In the genomic region with DNA sequence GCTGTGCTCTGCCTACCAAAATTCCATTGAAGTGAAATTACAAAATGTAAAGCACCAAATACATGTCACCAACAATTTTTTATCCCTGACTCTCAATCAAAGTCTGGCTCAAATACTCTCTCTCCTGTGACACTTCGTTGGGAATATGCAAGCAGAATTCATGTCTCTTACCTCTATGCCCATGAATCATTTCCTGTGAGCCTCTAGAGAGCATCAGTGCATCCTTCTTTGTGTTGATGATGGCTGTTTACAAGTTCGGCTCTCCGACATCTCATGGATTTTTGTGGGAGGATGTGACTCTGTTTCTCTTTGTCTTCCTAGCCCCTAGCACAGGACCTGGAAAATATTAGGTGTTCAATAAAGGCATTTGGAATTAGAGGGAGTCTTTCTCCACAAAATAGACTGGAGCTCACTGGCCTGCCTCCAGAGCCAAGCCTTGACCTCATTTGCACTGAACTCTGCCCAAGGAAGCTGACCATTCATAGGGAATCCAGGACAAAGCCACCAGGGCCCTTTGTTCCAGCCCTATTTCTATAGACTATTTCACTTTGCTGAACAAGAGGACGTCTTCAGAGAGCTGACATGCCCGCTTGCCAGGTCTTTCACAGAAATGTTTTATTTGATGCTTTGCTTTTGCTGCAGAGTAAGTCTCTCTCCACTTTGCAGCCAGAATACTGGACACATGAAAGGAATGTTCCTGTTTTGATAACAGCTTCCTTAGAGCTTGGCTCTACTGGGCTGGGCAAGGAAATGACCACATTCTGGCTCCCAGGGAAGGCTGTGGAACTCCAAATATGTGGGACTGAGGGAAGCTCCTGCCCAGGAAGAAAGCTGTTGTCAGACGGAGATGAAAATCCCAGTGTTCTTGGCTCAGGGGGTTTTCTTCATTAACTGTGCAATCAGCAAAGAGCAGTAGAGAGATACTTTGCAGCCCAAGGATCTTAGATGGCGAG, we compare ENCODE assay signal across 12 cellular contexts.
A peak's percentile ranks its signal among the peaks of the same experiment; 100 is the strongest.
DNase-seq lines count a peak whose midpoint lies in the region; ATAC-seq, FAIRE-seq and TF ChIP-seq lines count a peak whose summit lies in the region.
"Had no signal": no experiment of that assay in that cellular context is flagged by ENCODE, and none has a peak within 500 bp of the region (broad histone marks: within the 10 kb centered on the region; RNA-seq: fewer than 3 reads in every experiment).

No MANE protein-coding gene starts in this region.

- intact Hi-C loops in CD4-positive, alpha-beta T cell (cut with DNase I, micrococcal nuclease) = no loop called here

- no peak overlapping the region for H3K27ac Mint-ChIP-seq in CD4-positive, alpha-beta T cell
- H3K27ac Mint-ChIP-seq: activated naive CD8-positive, alpha-beta T cell treated with anti-CD3 and anti-CD28 coated beads, Interleukin-2, amount 50 U/mL, for 24 hours had no signal

- H3K4me2 ChIP-seq in A549 = peak overlapping the region; percentile 24; the same call in 1 of the 3 replicates
- H3K4me2 ChIP-seq: BLaER1 treated with 17β-estradiol and CSF1 and Interleukin-3, amounts not matched to agents 10 nM and 100 nM had no signal

- no peak for TF ChIP-seq RAD21 in A549 (conservative IDR thresholded peaks at IDR 0.05 in 1 of 2, IDR thresholded peaks at IDR 0.05 in 1 of 2)

- H3K4me1 ChIP-seq in A549 = peaks cover 27% of the 10 kb centered on the region

- no peak for TF ChIP-seq CTCF in A549 (IDR thresholded peaks at IDR 0.05)
- TF ChIP-seq CTCF in epithelial cell of esophagus (IDR thresholded peaks at IDR 0.05; ENCODE audit: insufficient read depth, low read depth, low read length, missing control alignments) = no peak
- TF ChIP-seq CTCF in CD4-positive, alpha-beta T cell (IDR thresholded peaks at IDR 0.05) = no peak

- peak in 1 of 2 experiments; percentile 78; a peak in 3 of 6 replicates for ATAC-seq in A549
- ATAC-seq in CD4-positive, alpha-beta T cell (ENCODE audit: poor library complexity) = no peak
- ATAC-seq: activated naive CD8-positive, alpha-beta T cell treated with anti-CD3 and anti-CD28 coated beads, Interleukin-2, amount 50 U/mL, for 24 hours had no signal

- H3K4me3 ChIP-seq in A549 = no peak overlapping the region
- no peak overlapping the region for H3K4me3 ChIP-seq in epithelial cell of esophagus (ENCODE audit: low read length)
- H3K4me3 ChIP-seq: BLaER1 treated with 17β-estradiol and CSF1 and Interleukin-3, amounts not matched to agents 10 nM and 100 nM had no signal

- no peaks in the 10 kb centered on the region for H3K36me3 Mint-ChIP-seq in CD4-positive, alpha-beta T cell (ENCODE audit: low read depth)

- H3K9me3 Mint-ChIP-seq in CD4-positive, alpha-beta T cell = no peaks in the 10 kb centered on the region
- H3K9me3 Mint-ChIP-seq: activated naive CD8-positive, alpha-beta T cell treated with anti-CD3 and anti-CD28 coated beads, Interleukin-2, amount 50 U/mL, for 24 hours had no signal

- FAIRE-seq in A549 (lab: Jason Lieb, UNC) = no peak
- FAIRE-seq in RCC 7860 (lab: Jason Lieb, UNC) = no peak

- H3K27ac ChIP-seq in A549 = peak overlapping the region; percentile 35 to 53; a peak in 5 of 6 replicates
- no peak overlapping the region for H3K27ac ChIP-seq in CD4-positive, alpha-beta T cell (ENCODE audit: low read depth, low read length)
- H3K27ac ChIP-seq: BLaER1 treated with 17β-estradiol and CSF1 and Interleukin-3, amounts not matched to agents 10 nM and 100 nM had no signal

- H3K27me3 ChIP-seq in CD4-positive, alpha-beta T cell (ENCODE audit: control insufficient read depth, insufficient read depth, low read length) = no peaks in the 10 kb centered on the region
- H3K27me3 ChIP-seq: BLaER1 treated with 17β-estradiol and CSF1 and Interleukin-3, amounts not matched to agents 10 nM and 100 nM had no signal

- no peaks in the 10 kb centered on the region for H3K9me3 ChIP-seq in A549
- H3K9me3 ChIP-seq in CD4-positive, alpha-beta T cell (ENCODE audit: control insufficient read depth, low read length) = no peaks in the 10 kb centered on the region
- H3K9me3 ChIP-seq: BLaER1 treated with 17β-estradiol and CSF1 and Interleukin-3, amounts not matched to agents 10 nM and 100 nM had no signal

- no peaks in the 10 kb centered on the region for H3K4me1 Mint-ChIP-seq in CD4-positive, alpha-beta T cell (ENCODE audit: low read depth)
- H3K4me1 Mint-ChIP-seq: activated naive CD8-positive, alpha-beta T cell treated with anti-CD3 and anti-CD28 coated beads, Interleukin-2, amount 50 U/mL, for 24 hours had no signal

- TF ChIP-seq POLR2A in A549 (IDR thresholded peaks at IDR 0.05; ENCODE audit: low read length) = no peak

- H3K27me3 Mint-ChIP-seq in CD4-positive, alpha-beta T cell = peaks cover 10% of the 10 kb centered on the region

- no peak for TF ChIP-seq EP300 in A549 (IDR thresholded peaks at IDR 0.05)

- POLR2A ChIA-PET in A549 (lab: Yijun Ruan, JAX) = no interaction called here
- POLR2A ChIA-PET in CD4-positive, alpha-beta T cell (lab: Charles Lee) = no interaction called here

- DNase-seq in A549 (ENCODE audit: low read depth in 1 of 2, low spot score in 1 of 2) = peak in 1 of 2 experiments; percentile 34
- DNase-seq in M059J (ENCODE audit: low read depth) = peak; percentile 96
- DNase-seq in epithelial cell of esophagus (ENCODE audit: low read depth) = peak; percentile 49
- DNase-seq in lung microvascular endothelial cell (ENCODE audit: low read depth in 2 of 2) = peak; percentile 49 to 96
- DNase-seq in CD4-positive, alpha-beta T cell = no peak
- no peak for DNase-seq in NOMO-1 treated with DMSO at 0.1 percent for 48 hours (lab: John Stamatoyannopoulos, UW; ENCODE audit: unreplicated experiment)
- no peak for DNase-seq in RCC 7860 (ENCODE audit: low spot score)
- no peak for DNase-seq in CD1c-positive myeloid dendritic cell (ENCODE audit: extremely low spot score)
- DNase-seq: activated CD4-positive, alpha-beta T cell treated with anti-CD3 and anti-CD28 coated beads for 1 hour; activated naive CD8-positive, alpha-beta T cell treated with anti-CD3 and anti-CD28 coated beads, Interleukin-2, amount 50 U/mL, for 24 hours; NCI-H1105 had no signal

- H3K4me3 Mint-ChIP-seq in CD4-positive, alpha-beta T cell = no peak overlapping the region
- H3K4me3 Mint-ChIP-seq: activated naive CD8-positive, alpha-beta T cell treated with anti-CD3 and anti-CD28 coated beads, Interleukin-2, amount 50 U/mL, for 24 hours had no signal

- CTCF ChIA-PET in A549 (lab: Yijun Ruan, JAX) = interaction anchor here (0.9 to 1.1 kb wide), 2 partner anchors 12 to 20 kb away, joined by 4 read pairs; no protein-coding TSS in a partner anchor
- CTCF ChIA-PET in CD4-positive, alpha-beta T cell (lab: Charles Lee) = no interaction called here

- WGBS in A549 (ENCODE audit: missing lambda C conversion rate) = 56% methylated on average over 7 of the region's 7 CpGs

TF ChIP-seq in A549, 52 proteins besides CTCF, POLR2A, EP300 and RAD21:
- TF ChIP-seq ZNF302 (CRISPR knock-in tag; IDR thresholded peaks at IDR 0.05) = no peak
- TF ChIP-seq RARB (CRISPR knock-in tag; IDR thresholded peaks at IDR 0.05) = no peak

Comparison
In these comparisons a context has a peak if more than half of its experiments do, and no peak if none do; other contexts are left out.
1. DNase-seq: peak in M059J (single experiment), epithelial cell of esophagus (single experiment) and lung microvascular endothelial cell (2 of 2); none in CD4-positive, alpha-beta T cell (0 of 10), NOMO-1 treated with DMSO at 0.1 percent for 48 hours (single experiment), RCC 7860 (single experiment) and CD1c-positive myeloid dendritic cell (single experiment).